ENCODE assay signal across 9 cellular contexts in genomic region chr16:84228321-84228838, GRCh38. TPM values are rescaled to one million over a fixed set of nuclear protein-coding genes. Genes with fewer than 3 reads are reported as not detected.
A peak's percentile ranks its signal among the peaks of the same experiment; 100 is the strongest.
DNase-seq lines count a peak whose midpoint lies in the region; ATAC-seq and TF ChIP-seq lines count a peak whose summit lies in the region.
"Had no signal": no experiment of that assay in that cellular context is flagged by ENCODE, and none has a peak within 500 bp of the region (broad histone marks: within the 10 kb centered on the region; RNA-seq: fewer than 3 reads in every experiment).

No MANE protein-coding gene starts in this region.

- TF ChIP-seq CTCF in ascending aorta (IDR thresholded peaks at IDR 0.05) (no peak), upper lobe of left lung (IDR thresholded peaks at IDR 0.05) (no peak)

- H3K36me3 ChIP-seq in ascending aorta (no peaks in the 10 kb centered on the region), upper lobe of left lung (no peaks in the 10 kb centered on the region)

- H3K27ac ChIP-seq in ascending aorta (peak overlapping the region; percentile 63 to 64), upper lobe of left lung (no peak overlapping the region)

- intact Hi-C loops in ascending aorta (cut with DNase I), result loop anchor here (2.0 kb wide), 1 partner anchor 42 kb away; the partner anchor contains the start of gene TAF1C

- no peak for TF ChIP-seq POLR2A in upper lobe of left lung (IDR thresholded peaks at IDR 0.05)

- H3K9me3 ChIP-seq in ascending aorta, result no peaks in the 10 kb centered on the region
- H3K9me3 ChIP-seq in upper lobe of left lung, result no peaks in the 10 kb centered on the region

- peak overlapping the region; percentile 0 to 39 for H3K4me3 ChIP-seq in ascending aorta
- H3K4me3 ChIP-seq in upper lobe of left lung, result no peak overlapping the region

- TF ChIP-seq EP300 in upper lobe of left lung (IDR thresholded peaks at IDR 0.05), result no peak

- 28 to 40% methylated on average over 13 to 16 of the region's 17 CpGs for WGBS in upper lobe of left lung, 2 donors

- DNase-seq in NCI-H146 (lab: John Stamatoyannopoulos, UW), result peak; percentile 19
- DNase-seq in NCI-H146 treated with DMSO at 0.1 percent for 48 hours (lab: John Stamatoyannopoulos, UW; ENCODE audit: unreplicated experiment), result no peak
- peak; percentile 52 to 92 for DNase-seq in ascending aorta (ENCODE audit: low spot score in 2 of 2)
- peak; percentile 40 for DNase-seq in iPS DF 19.7 (ENCODE audit: low read depth, low spot score)
- DNase-seq in upper lobe of left lung, result peak in 1 of 2 donors; percentile 72
- no peak for DNase-seq in NCI-H526 (lab: John Stamatoyannopoulos, UW)

- ATAC-seq in upper lobe of left lung (ENCODE audit: low FRiP score in 2 of 2) (peak; percentile 80 to 86), GM21576 (IDR thresholded peaks at IDR 0.05; ENCODE audit: unreplicated experiment) (no peak), HG03442 (IDR thresholded peaks at IDR 0.05; ENCODE audit: unreplicated experiment) (no peak)

- H3K4me1 ChIP-seq in ascending aorta (peaks cover 5 to 6% of the 10 kb centered on the region in 2 donors), upper lobe of left lung (peaks cover 0 to 8% (median 2%) of the 10 kb centered on the region in 4 donors)

- no peaks in the 10 kb centered on the region for H3K27me3 ChIP-seq in ascending aorta
- no peaks in the 10 kb centered on the region for H3K27me3 ChIP-seq in upper lobe of left lung

RNA-seq across cellular contexts. Expression of gene KCNG4, which starts 11.4 kb away (rescaled TPM):
- total RNA-seq in ascending aorta, result not detected
- not detected for total RNA-seq in upper lobe of left lung
- total RNA-seq: temporal lobe had no signal

RNA-seq across cellular contexts. Expression of gene ADAD2, which starts 37.4 kb away (rescaled TPM):
- total RNA-seq in ascending aorta, result not detected
- 1 to 10 TPM in 1 of 6 donors, not detected in 5; 1.1 TPM for total RNA-seq in upper lobe of left lung
- total RNA-seq: temporal lobe had no signal

RNA-seq across cellular contexts. Expression of gene TAF1C, which starts 41.5 kb away (rescaled TPM):
- total RNA-seq in ascending aorta (151 TPM), upper lobe of left lung (100 to 1,000 TPM in 2 of 6 donors, 10 to 100 TPM in 4; 23.2 to 227 (median 65.0) TPM)

Comparison
In these comparisons a context has a peak if more than half of its experiments do, and no peak if none do; other contexts are left out.
1. DNase-seq: peak in NCI-H146 (single experiment), ascending aorta (2 of 2) and iPS DF 19.7 (single experiment); none in NCI-H146 treated with DMSO at 0.1 percent for 48 hours (single experiment) and NCI-H526 (0 of 2).
2. H3K27ac ChIP-seq: peak in ascending aorta (2 of 2); none in upper lobe of left lung (0 of 4).
3. H3K4me3 ChIP-seq: peak in ascending aorta (2 of 2); none in upper lobe of left lung (0 of 4).
4. ATAC-seq: peak in upper lobe of left lung (2 of 2); none in GM21576 (single experiment) and HG03442 (single experiment).